8 cellular contexts compared by ENCODE assay signal in the genomic region with DNA sequence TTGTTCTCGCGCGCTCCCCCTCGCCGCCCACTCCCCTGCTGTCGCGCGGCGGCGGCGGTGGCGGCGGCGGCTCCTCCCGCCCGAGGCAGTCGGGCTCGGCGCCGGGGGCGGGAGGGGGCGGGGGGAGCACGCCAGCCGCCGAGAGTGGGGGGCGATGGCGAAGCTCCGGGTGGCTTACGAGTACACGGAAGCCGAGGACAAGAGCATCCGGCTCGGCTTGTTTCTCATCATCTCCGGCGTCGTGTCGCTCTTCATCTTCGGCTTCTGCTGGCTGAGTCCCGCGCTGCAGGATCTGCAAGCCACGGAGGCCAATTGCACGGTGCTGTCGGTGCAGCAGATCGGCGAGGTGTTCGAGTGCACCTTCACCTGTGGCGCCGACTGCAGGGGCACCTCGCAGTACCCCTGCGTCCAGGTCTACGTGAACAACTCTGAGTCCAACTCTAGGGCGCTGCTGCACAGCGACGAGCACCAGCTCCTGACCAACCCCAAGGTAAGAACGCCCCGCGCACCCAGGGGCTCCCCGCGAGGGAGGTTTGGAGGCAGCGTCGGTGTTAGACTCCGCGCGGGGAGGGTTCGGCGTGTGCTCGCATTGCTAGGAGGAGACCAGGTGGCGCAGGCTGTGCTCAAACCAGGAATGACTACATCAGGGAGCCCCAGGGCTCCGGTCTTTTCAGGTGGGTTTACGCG. TPM values are rescaled to one million over a fixed set of nuclear protein-coding genes. Genes with fewer than 3 reads are reported as not detected.
DNase-seq lines count a peak whose midpoint lies in the region; ATAC-seq and TF ChIP-seq lines count a peak whose summit lies in the region.

No MANE protein-coding gene starts in this region.

- no peak overlapping the region for H2BK120ac ChIP-seq in mesenchymal stem cell (ENCODE audit: low read depth, low read length)

- H3K36me3 ChIP-seq in mesenchymal stem cell (ENCODE audit: control insufficient read depth in 1 of 2, insufficient read depth in 2 of 2, low read depth in 1 of 2, low read length in 2 of 2) = no peaks in the 10 kb centered on the region

- under 1% methylated on average over 62 of the region's 71 CpGs for WGBS in mesenchymal stem cell

- H3K79me1 ChIP-seq in mesenchymal stem cell (replicated peaks; ENCODE audit: low read length, poor library complexity, severe bottlenecking) = peaks cover 6% of the 10 kb centered on the region

- peak in 5 of 56 donors; percentile 7 to 21 (median 11) for TF ChIP-seq CTCF in dorsolateral prefrontal cortex (IDR thresholded peaks at IDR 0.05 in 54 of 56, conservative IDR thresholded peaks at IDR 0.05 in 2 of 56; ENCODE audit: low read depth in 1 of 56, partially characterized antibody in 56 of 56)

- H2AFZ ChIP-seq in mesenchymal stem cell (ENCODE audit: low read depth, low read length) = peak overlapping the region; percentile 79

- no peak overlapping the region for H2BK5ac ChIP-seq in mesenchymal stem cell (ENCODE audit: low read depth, low read length, poor library complexity, severe bottlenecking)

- H2BK15ac ChIP-seq in mesenchymal stem cell (ENCODE audit: low read depth, poor library complexity, severe bottlenecking) = no peak overlapping the region

- H3K27ac ChIP-seq in dorsolateral prefrontal cortex (peak overlapping the region; percentile 41 to 95 (median 86)), mesenchymal stem cell (ENCODE audit: low read length, poor library complexity, severe bottlenecking) (no peak overlapping the region)

- intact Hi-C loops in dorsolateral prefrontal cortex (cut with DNase I) = loop anchor here (5.0 to 10.0 kb wide), 7 partner anchors 36 to 464 kb away; a partner anchor contains a TSS

- H3K27me3 ChIP-seq in dorsolateral prefrontal cortex (no peaks in the 10 kb centered on the region), mesenchymal stem cell (ENCODE audit: control insufficient read depth in 1 of 2, insufficient read depth in 1 of 2, low read length in 2 of 2) (peaks cover 0 to 17% of the 10 kb centered on the region in 2 experiments)

- H3K4me2 ChIP-seq in mesenchymal stem cell (ENCODE audit: low read length, poor library complexity, severe bottlenecking) = peak overlapping the region; percentile 77

- peak overlapping the region; percentile 53 to 94 (median 84) for H3K4me3 ChIP-seq in dorsolateral prefrontal cortex
- peak overlapping the region; percentile 87 to 88 for H3K4me3 ChIP-seq in mesenchymal stem cell (ENCODE audit: insufficient read depth in 1 of 2, low read depth in 1 of 2, low read length in 2 of 2)

- H3K14ac ChIP-seq in mesenchymal stem cell (ENCODE audit: low read length in 2 of 2) = peak overlapping the region in 1 of 2 experiments; percentile 83

- ATAC-seq in HG02973 (IDR thresholded peaks at IDR 0.05; ENCODE audit: unreplicated experiment) = peak; percentile 40

- H4K91ac ChIP-seq in mesenchymal stem cell (ENCODE audit: low read length) = peak overlapping the region; percentile 65

- H2AK5ac ChIP-seq in mesenchymal stem cell (ENCODE audit: low read length, severe bottlenecking) = no peak overlapping the region

- peak overlapping the region in 1 of 2 experiments; percentile 54 for H2BK12ac ChIP-seq in mesenchymal stem cell (ENCODE audit: low read length in 2 of 2)

- peak overlapping the region; percentile 8 for H4K8ac ChIP-seq in mesenchymal stem cell (ENCODE audit: low read length)

- H3K9me3 ChIP-seq in mesenchymal stem cell (ENCODE audit: control insufficient read depth, low read length) = no peaks in the 10 kb centered on the region

- H3K9ac ChIP-seq in mesenchymal stem cell (ENCODE audit: low read length) = peak overlapping the region; percentile 64

- peak overlapping the region; percentile 24 to 48 for H3K18ac ChIP-seq in mesenchymal stem cell (ENCODE audit: low read depth in 1 of 2, low read length in 2 of 2)

- DNase-seq in NCI-H82 (lab: John Stamatoyannopoulos, UW) (peak; percentile 58), NCI-H82 treated with DMSO at 0.1 percent for 48 hours (lab: John Stamatoyannopoulos, UW; ENCODE audit: unreplicated experiment) (no peak), NCI-H2227 treated with DMSO at 0.1 percent for 48 hours (lab: John Stamatoyannopoulos, UW) (peak; percentile 66), dorsolateral prefrontal cortex (peak; percentile 28 to 69 (median 56)), mesenchymal stem cell (peak; percentile 48)
- peak; percentile 50 to 58 for DNase-seq in activated CD4-positive, alpha-beta T cell treated with anti-CD3 and anti-CD28 coated beads, Interleukin-2, amount 50 U/mL, for 48 hours
- peak; percentile 21 to 35 for DNase-seq in stimulated activated CD8-positive, alpha-beta memory T cell treated with anti-CD3 and anti-CD28 coated beads, Interleukin-2, amount 100 ng/mL, for 1 hour (ENCODE audit: low read depth in 2 of 2)

- H3K4ac ChIP-seq in mesenchymal stem cell (ENCODE audit: low read depth in 1 of 2, low read length in 2 of 2) = peak overlapping the region in 1 of 2 experiments; percentile 44

- peak overlapping the region in 1 of 2 experiments; percentile 34 for H3K23ac ChIP-seq in mesenchymal stem cell (ENCODE audit: low read length in 2 of 2)

- peaks cover 11% of the 10 kb centered on the region for H3K4me1 ChIP-seq in mesenchymal stem cell (ENCODE audit: control insufficient read depth, insufficient read depth, low read depth, low read length)

RNA-seq across cellular contexts. Expression of a gene that starts 0.6 kb away (rescaled TPM):
- total RNA-seq in dorsolateral prefrontal cortex = 100 to 1,000 TPM in 2 of 120 experiments, 10 to 100 TPM in 118; 26.9 to 134 (median 53.1) TPM
- polyA plus RNA-seq in mesenchymal stem cell (2013, experiment 1 of 2) = 1.7 TPM
- 2.0 TPM for polyA plus RNA-seq in mesenchymal stem cell (2013, experiment 2 of 2)
